1 cellular context compared by ENCODE assay signal in the genomic region with DNA sequence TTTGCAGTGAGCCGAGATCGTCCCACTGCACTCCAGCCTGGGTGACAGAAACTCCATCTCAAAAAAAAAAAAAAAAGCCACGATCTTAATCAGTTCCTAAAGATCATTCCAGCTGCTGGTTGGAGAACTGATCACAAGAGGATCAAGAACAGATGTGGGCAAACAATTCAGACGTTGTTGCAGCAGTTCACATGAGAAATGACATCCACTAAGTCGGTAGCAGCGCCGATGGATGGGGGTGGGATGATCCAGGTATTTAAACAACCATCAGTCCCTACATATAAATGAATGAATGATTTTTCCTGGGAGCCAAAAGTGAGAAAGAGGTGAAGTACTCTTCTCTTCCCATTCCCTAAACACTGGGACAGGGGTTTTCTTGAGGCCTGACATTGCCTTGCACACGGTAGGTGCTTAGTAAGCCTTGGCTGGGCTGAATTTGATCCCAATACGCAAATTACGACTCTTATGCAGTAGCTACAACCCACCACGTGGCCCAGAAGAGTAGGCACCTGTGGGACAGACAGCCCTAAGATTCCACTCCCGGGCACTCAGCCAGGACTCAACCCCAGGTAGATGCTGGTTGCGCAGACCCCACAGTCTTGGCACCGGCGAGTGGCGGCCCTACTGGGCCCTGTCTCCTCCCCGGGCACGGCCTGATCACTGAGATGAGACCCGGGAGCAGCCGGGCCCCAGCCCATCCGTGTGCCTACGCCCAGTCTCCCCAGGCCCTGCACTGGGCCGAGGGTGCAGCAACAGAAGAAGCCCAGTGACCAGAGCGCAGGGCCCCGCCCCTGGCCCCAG.
A peak's percentile ranks its signal among the peaks of the same experiment; 100 is the strongest.
TF ChIP-seq lines count a peak whose summit lies in the region.

No MANE protein-coding gene starts in this region.

TF ChIP-seq in Ishikawa, 13 proteins besides CTCF, POLR2A, EP300 and RAD21 (continued from another document):
- TF ChIP-seq, protein P1, sequence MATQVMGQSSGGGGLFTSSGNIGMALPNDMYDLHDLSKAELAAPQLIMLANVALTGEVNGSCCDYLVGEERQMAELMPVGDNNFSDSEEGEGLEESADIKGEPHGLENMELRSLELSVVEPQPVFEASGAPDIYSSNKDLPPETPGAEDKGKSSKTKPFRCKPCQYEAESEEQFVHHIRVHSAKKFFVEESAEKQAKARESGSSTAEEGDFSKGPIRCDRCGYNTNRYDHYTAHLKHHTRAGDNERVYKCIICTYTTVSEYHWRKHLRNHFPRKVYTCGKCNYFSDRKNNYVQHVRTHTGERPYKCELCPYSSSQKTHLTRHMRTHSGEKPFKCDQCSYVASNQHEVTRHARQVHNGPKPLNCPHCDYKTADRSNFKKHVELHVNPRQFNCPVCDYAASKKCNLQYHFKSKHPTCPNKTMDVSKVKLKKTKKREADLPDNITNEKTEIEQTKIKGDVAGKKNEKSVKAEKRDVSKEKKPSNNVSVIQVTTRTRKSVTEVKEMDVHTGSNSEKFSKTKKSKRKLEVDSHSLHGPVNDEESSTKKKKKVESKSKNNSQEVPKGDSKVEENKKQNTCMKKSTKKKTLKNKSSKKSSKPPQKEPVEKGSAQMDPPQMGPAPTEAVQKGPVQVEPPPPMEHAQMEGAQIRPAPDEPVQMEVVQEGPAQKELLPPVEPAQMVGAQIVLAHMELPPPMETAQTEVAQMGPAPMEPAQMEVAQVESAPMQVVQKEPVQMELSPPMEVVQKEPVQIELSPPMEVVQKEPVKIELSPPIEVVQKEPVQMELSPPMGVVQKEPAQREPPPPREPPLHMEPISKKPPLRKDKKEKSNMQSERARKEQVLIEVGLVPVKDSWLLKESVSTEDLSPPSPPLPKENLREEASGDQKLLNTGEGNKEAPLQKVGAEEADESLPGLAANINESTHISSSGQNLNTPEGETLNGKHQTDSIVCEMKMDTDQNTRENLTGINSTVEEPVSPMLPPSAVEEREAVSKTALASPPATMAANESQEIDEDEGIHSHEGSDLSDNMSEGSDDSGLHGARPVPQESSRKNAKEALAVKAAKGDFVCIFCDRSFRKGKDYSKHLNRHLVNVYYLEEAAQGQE (IDR thresholded peaks at IDR 0.05; ENCODE audit: low read depth): no peak
- TF ChIP-seq FOXM1 (IDR thresholded peaks at IDR 0.05; ENCODE audit: borderline replicate concordance, low read depth) (no peak), TEAD4 (IDR thresholded peaks at IDR 0.05) (no peak), CREB1 (IDR thresholded peaks at IDR 0.05; ENCODE audit: low read depth) (no peak)
- TF ChIP-seq, protein P2, sequence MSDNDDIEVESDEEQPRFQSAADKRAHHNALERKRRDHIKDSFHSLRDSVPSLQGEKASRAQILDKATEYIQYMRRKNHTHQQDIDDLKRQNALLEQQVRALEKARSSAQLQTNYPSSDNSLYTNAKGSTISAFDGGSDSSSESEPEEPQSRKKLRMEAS (IDR thresholded peaks at IDR 0.05): peak; percentile 86
TF ChIP-seq in Ishikawa: peak in this region for 3.
